19 cellular contexts compared by ENCODE assay signal in genomic region chrX:74187211-74187610, GRCh38.
DNase-seq lines count a peak whose midpoint lies in the region; ATAC-seq and TF ChIP-seq lines count a peak whose summit lies in the region.
"Had no signal": no experiment of that assay in that cellular context is flagged by ENCODE, and none has a peak within 500 bp of the region (broad histone marks: within the 10 kb centered on the region; RNA-seq: fewer than 3 reads in every experiment).

No MANE protein-coding gene starts in this region.

- no peak overlapping the region for H2BK20ac ChIP-seq in IMR-90 (ENCODE audit: low read depth, low read length)

- H3K36me3 Mint-ChIP-seq in HFFc6 (ENCODE audit: low read depth): no peaks in the 10 kb centered on the region
- no peaks in the 10 kb centered on the region for H3K36me3 Mint-ChIP-seq in activated naive CD4-positive, alpha-beta T cell treated with anti-CD3 and anti-CD28 coated beads, Interleukin-2, amount 50 U/mL, for 72 hours
- H3K36me3 Mint-ChIP-seq: CD4-positive, alpha-beta memory T cell had no signal

- POLR2A ChIA-PET in AG04449 (lab: Yijun Ruan, JAX): no interaction called here
- POLR2A ChIA-PET in IMR-90 (lab: Charles Lee; ENCODE audit: unreplicated experiment): no interaction called here

- CTCF ChIA-PET in AG04449 (lab: Yijun Ruan, JAX): no interaction called here
- CTCF ChIA-PET in IMR-90 (lab: Yijun Ruan, JAX): no interaction called here

- H3K9me3 Mint-ChIP-seq in HFFc6: no peaks in the 10 kb centered on the region
- no peaks in the 10 kb centered on the region for H3K9me3 Mint-ChIP-seq in activated naive CD4-positive, alpha-beta T cell treated with anti-CD3 and anti-CD28 coated beads, Interleukin-2, amount 50 U/mL, for 72 hours

- H2AK9ac ChIP-seq in IMR-90 (replicated peaks; ENCODE audit: low read depth, low read length, poor library complexity): no peak overlapping the region

- H3K4me1 ChIP-seq in IMR-90 (ENCODE audit: control insufficient read depth, insufficient read depth, low read length) (no peaks in the 10 kb centered on the region), hepatocyte (ENCODE audit: insufficient read depth) (no peaks in the 10 kb centered on the region)
- H3K4me1 ChIP-seq: BLaER1 had no signal

- H4K5ac ChIP-seq in IMR-90 (ENCODE audit: low read depth, low read length): no peak overlapping the region

- dilution Hi-C loops in IMR-90 (cut with HindIII; ENCODE audit: low sequenced_read_pairs, unreplicated experiment): no loop called here

- DNase-seq in AG04449 (ENCODE audit: low read depth, low spot score) (peak; percentile 3), IMR-90 (peak; percentile 50), astrocyte of the hippocampus (ENCODE audit: low read depth, low spot score) (peak; percentile 63), glomerular visceral epithelial cell (ENCODE audit: extremely low spot score) (peak; percentile 13), HFFc6 (no peak), hepatocyte (ENCODE audit: low spot score) (no peak), NCI-H524 (lab: John Stamatoyannopoulos, UW) (no peak)
- no peak for DNase-seq in activated naive CD4-positive, alpha-beta T cell treated with anti-CD3 and anti-CD28 coated beads, Interleukin-2, amount 50 U/mL, for 72 hours (ENCODE audit: low spot score in 2 of 2)
- DNase-seq: CD4-positive, alpha-beta memory T cell; EL; KBM-7; MV-4-11; NCI-H1417; NCI-H187 treated with DMSO at 0.1 percent for 48 hours; NCI-H446 treated with DMSO at 0.1 percent for 48 hours; OCI-M1; SHP77; SK-N-SH had no signal

- no peak overlapping the region for H3K4me3 Mint-ChIP-seq in HFFc6
- H3K4me3 Mint-ChIP-seq: CD4-positive, alpha-beta memory T cell had no signal

- no peak overlapping the region for H3K56ac ChIP-seq in IMR-90 (ENCODE audit: extremely low read depth, insufficient read depth, low read length)

- H2BK5ac ChIP-seq in IMR-90 (ENCODE audit: low read depth, low read length, poor library complexity, severe bottlenecking): no peak overlapping the region

- no peaks in the 10 kb centered on the region for H3K79me2 ChIP-seq in hepatocyte

- BruUV-seq in IMR-90 (replicated peaks; lab: Mats Ljungman, UMichigan): no TSS peak

- H3K4me3 ChIP-seq in AG04449 (ENCODE audit: low read depth, low read length): no peak overlapping the region
- H3K4me3 ChIP-seq in IMR-90 (ENCODE audit: insufficient read depth, low read depth, low read length): no peak overlapping the region
- H3K4me3 ChIP-seq in hepatocyte: no peak overlapping the region
- H3K4me3 ChIP-seq: BLaER1 had no signal

- no peak overlapping the region for H3K23ac ChIP-seq in IMR-90 (ENCODE audit: low read depth, low read length)

- H3K9ac ChIP-seq in IMR-90 (ENCODE audit: low read depth, low read length): no peak overlapping the region
- H3K9ac ChIP-seq: BLaER1, SK-N-SH had no signal

- H3K79me1 ChIP-seq in IMR-90 (ENCODE audit: low read depth in 1 of 2, low read length in 2 of 2): no peaks in the 10 kb centered on the region

- no peaks in the 10 kb centered on the region for H3K9me2 ChIP-seq in hepatocyte (replicated peaks; ENCODE audit: insufficient read depth)
- H3K9me2 ChIP-seq: SK-N-SH had no signal

- no peak overlapping the region for H2BK15ac ChIP-seq in IMR-90 (ENCODE audit: low read depth, low read length)

- H3K27ac Mint-ChIP-seq in HFFc6: no peak overlapping the region
- H3K27ac Mint-ChIP-seq in activated naive CD4-positive, alpha-beta T cell treated with anti-CD3 and anti-CD28 coated beads, Interleukin-2, amount 50 U/mL, for 72 hours: no peak overlapping the region
- H3K27ac Mint-ChIP-seq: CD4-positive, alpha-beta memory T cell had no signal

- WGBS in IMR-90 (ENCODE audit: extremely low coverage in 2 of 2, insufficient read length in 1 of 2), 2 experiments: no CpG with 5 or more reads among the region's 3 CpGs
- 85% methylated on average over 3 of the region's 3 CpGs for WGBS in hepatocyte (ENCODE audit: low lambda C conversion rate, missing lambda C conversion rate)

- H3K9me3 ChIP-seq in IMR-90 (ENCODE audit: control insufficient read depth, insufficient read depth, low read length) (no peaks in the 10 kb centered on the region), hepatocyte (ENCODE audit: low read depth) (no peaks in the 10 kb centered on the region)
- H3K9me3 ChIP-seq: BLaER1, SK-N-SH had no signal

- H2AFZ ChIP-seq in IMR-90 (replicated peaks; ENCODE audit: low read length, poor library complexity) (no peak overlapping the region), hepatocyte (no peak overlapping the region)

- no peaks in the 10 kb centered on the region for H3K4me1 Mint-ChIP-seq in HFFc6 (ENCODE audit: low read depth)
- H3K4me1 Mint-ChIP-seq: CD4-positive, alpha-beta memory T cell had no signal

- intact Hi-C loops in IMR-90 (cut with micrococcal nuclease): no loop called here

- no peak for ATAC-seq in IMR-90 (ENCODE audit: low read depth)
- ATAC-seq in activated naive CD4-positive, alpha-beta T cell treated with anti-CD3 and anti-CD28 coated beads, Interleukin-2, amount 50 U/mL, for 72 hours: no peak

- no peak overlapping the region for H2AK5ac ChIP-seq in IMR-90 (ENCODE audit: low read depth, low read length)

- no peak overlapping the region for H4K8ac ChIP-seq in IMR-90 (ENCODE audit: low read depth in 2 of 2, low read length in 2 of 2)

- no peak overlapping the region for H3K4ac ChIP-seq in IMR-90 (ENCODE audit: low read depth, low read length)

- H3K27me3 ChIP-seq in IMR-90 (ENCODE audit: control insufficient read depth, insufficient read depth, low read length): no peaks in the 10 kb centered on the region; the same call in 1 of the 2 replicates
- H3K27me3 ChIP-seq in hepatocyte: no peaks in the 10 kb centered on the region

- no peak overlapping the region for H3K4me2 ChIP-seq in IMR-90 (ENCODE audit: low read depth, low read length)
- no peak overlapping the region for H3K4me2 ChIP-seq in hepatocyte
- H3K4me2 ChIP-seq: BLaER1, SK-N-SH had no signal

- H3K36me3 ChIP-seq in IMR-90 (ENCODE audit: control insufficient read depth, insufficient read depth, low read length) (no peaks in the 10 kb centered on the region), hepatocyte (replicated peaks; ENCODE audit: insufficient read depth, low read depth) (no peaks in the 10 kb centered on the region)
- H3K36me3 ChIP-seq: BLaER1 had no signal

- H3K14ac ChIP-seq in IMR-90 (replicated peaks; ENCODE audit: low read depth, low read length): no peak overlapping the region

- TF ChIP-seq POLR2A in IMR-90 (IDR thresholded peaks at IDR 0.05; ENCODE audit: low read depth, low read length): no peak

- H3K27ac ChIP-seq in IMR-90 (ENCODE audit: insufficient read depth, low read length): no peak overlapping the region
- no peak overlapping the region for H3K27ac ChIP-seq in hepatocyte
- H3K27ac ChIP-seq: BLaER1 had no signal

- TF ChIP-seq CTCF in AG04449 (IDR thresholded peaks at IDR 0.05; ENCODE audit: insufficient read depth, low read length, missing control alignments): no peak
- TF ChIP-seq CTCF in IMR-90 (conservative IDR thresholded peaks at IDR 0.05; ENCODE audit: low read depth, low read length): no peak
- no peak for TF ChIP-seq CTCF in HFFc6 (IDR thresholded peaks at IDR 0.05)
- no peak for TF ChIP-seq CTCF in hepatocyte (IDR thresholded peaks at IDR 0.05; ENCODE audit: poor library complexity)

- H2BK120ac ChIP-seq in IMR-90 (ENCODE audit: low read depth, low read length): no peak overlapping the region

- no peak overlapping the region for H3K18ac ChIP-seq in IMR-90 (ENCODE audit: low read depth, low read length)

- in situ Hi-C loops in IMR-90 (cut with MboI; ENCODE audit: low sequenced_read_pairs): no loop called here

- H3K9me1 ChIP-seq in IMR-90 (ENCODE audit: insufficient read depth, low read length): no peaks in the 10 kb centered on the region

- H4K20me1 ChIP-seq in IMR-90 (ENCODE audit: insufficient read depth, low read length) (no peaks in the 10 kb centered on the region; the same call in 1 of the 2 replicates), hepatocyte (ENCODE audit: insufficient read depth, poor library complexity, severe bottlenecking) (no peaks in the 10 kb centered on the region)
- H4K20me1 ChIP-seq: BLaER1 had no signal

- no peaks in the 10 kb centered on the region for H3K27me3 Mint-ChIP-seq in HFFc6 (ENCODE audit: insufficient read depth)
- H3K27me3 Mint-ChIP-seq: CD4-positive, alpha-beta memory T cell had no signal

- no peak for TF ChIP-seq RAD21 in IMR-90 (IDR thresholded peaks at IDR 0.05; ENCODE audit: low read length)

- no peak overlapping the region for H4K91ac ChIP-seq in IMR-90 (ENCODE audit: insufficient read depth, low read depth, low read length)

TF ChIP-seq in IMR-90, 13 proteins besides CTCF, POLR2A, EP300 and RAD21:
- no peak for TF ChIP-seq RFX5 (IDR thresholded peaks at IDR 0.05; ENCODE audit: low read depth, low read length)
- no peak for TF ChIP-seq MAZ (IDR thresholded peaks at IDR 0.05; ENCODE audit: borderline replicate concordance, low read depth, low read length)
- no peak for TF ChIP-seq NFE2L2 (IDR thresholded peaks at IDR 0.05; ENCODE audit: low read depth, low read length)
- no peak for TF ChIP-seq BHLHE40 (IDR thresholded peaks at IDR 0.05; ENCODE audit: low read depth, low read length)
- no peak for TF ChIP-seq MXI1 (IDR thresholded peaks at IDR 0.05; ENCODE audit: borderline replicate concordance, low read depth, low read length)
- no peak for TF ChIP-seq ELK1 (IDR thresholded peaks at IDR 0.05; ENCODE audit: borderline replicate concordance, low read depth, low read length)
- no peak for TF ChIP-seq CHD1 (IDR thresholded peaks at IDR 0.05; ENCODE audit: low read depth, low read length)
- TF ChIP-seq CEBPB (IDR thresholded peaks at IDR 0.05; ENCODE audit: low read depth, low read length): no peak
- no peak for TF ChIP-seq SMC3 (IDR thresholded peaks at IDR 0.05; ENCODE audit: low read depth, low read length)

Comparison
In these comparisons a context has a peak if more than half of its experiments do, and no peak if none do; other contexts are left out.
1. DNase-seq: peak in AG04449 (single experiment), IMR-90 (single experiment), astrocyte of the hippocampus (single experiment) and glomerular visceral epithelial cell (single experiment); none in HFFc6 (single experiment), hepatocyte (single experiment), activated naive CD4-positive, alpha-beta T cell treated with anti-CD3 and anti-CD28 coated beads, Interleukin-2, amount 50 U/mL, for 72 hours (0 of 2) and NCI-H524 (0 of 2).